In genomic region chr5:140108093-140109049, GRCh38 we compare ENCODE assay signal across 8 cellular contexts. TPM values are rescaled to one million over a fixed set of nuclear protein-coding genes. Genes with fewer than 3 reads are reported as not detected.
DNase-seq lines count a peak whose midpoint lies in the region; ATAC-seq and TF ChIP-seq lines count a peak whose summit lies in the region.

No MANE protein-coding gene starts in this region.

- peak overlapping the region; percentile 81 for H3K4me3 Mint-ChIP-seq in Calu3 (ENCODE audit: low read depth, unreplicated experiment)
- H3K4me3 Mint-ChIP-seq in activated CD8-positive, alpha-beta T cell treated with anti-CD3 and anti-CD28 coated beads for 36 hours, result peak overlapping the region; percentile 99
- peak overlapping the region; percentile 91 for H3K4me3 Mint-ChIP-seq in neural crest cell

- WGBS in esophagus, 2 donors, result 6% methylated on average over 35 to 53 of the region's 53 CpGs

- H3K9me3 Mint-ChIP-seq in Calu3 (ENCODE audit: low read depth, unreplicated experiment) (no peaks in the 10 kb centered on the region), neural crest cell (no peaks in the 10 kb centered on the region)
- H3K9me3 Mint-ChIP-seq in activated CD8-positive, alpha-beta T cell treated with anti-CD3 and anti-CD28 coated beads for 36 hours, result no peaks in the 10 kb centered on the region

- peak overlapping the region; percentile 96 to 97 for H3K27ac ChIP-seq in esophagus (ENCODE audit: low read depth in 2 of 2, low read length in 1 of 2)

- peak overlapping the region; percentile 76 to 78 for H3K4me3 ChIP-seq in esophagus (ENCODE audit: low read depth in 1 of 2, low read length in 2 of 2)

- CTCF ChIA-PET in Calu3 (lab: Charles Lee), result interaction anchor here (0.6 to 2.3 kb wide), 6 partner anchors 8 to 66 kb away, joined by 3 to 6 read pairs (median 4); no protein-coding TSS in a partner anchor
- CTCF ChIA-PET in activated CD8-positive, alpha-beta T cell treated with anti-CD3 and anti-CD28 coated beads for 36 hours (lab: Charles Lee), result interaction anchor here (0.8 to 3.3 kb wide), 8 partner anchors 10 to 140 kb away, joined by 3 to 12 read pairs (median 5); no protein-coding TSS in a partner anchor

- no peaks in the 10 kb centered on the region for H3K27me3 ChIP-seq in esophagus (ENCODE audit: control insufficient read depth in 1 of 2, insufficient read depth in 2 of 2, low read length in 2 of 2)

- peaks cover 37% of the 10 kb centered on the region for H3K4me1 Mint-ChIP-seq in Calu3 (ENCODE audit: low read depth, unreplicated experiment)
- H3K4me1 Mint-ChIP-seq in activated CD8-positive, alpha-beta T cell treated with anti-CD3 and anti-CD28 coated beads for 36 hours (ENCODE audit: low read depth), result peaks cover 46% of the 10 kb centered on the region
- H3K4me1 Mint-ChIP-seq in neural crest cell, result peaks cover 30% of the 10 kb centered on the region

- H3K9me3 ChIP-seq in esophagus (ENCODE audit: control insufficient read depth in 2 of 2, insufficient read depth in 1 of 2, low read depth in 1 of 2, low read length in 1 of 2), result no peaks in the 10 kb centered on the region

- no peaks in the 10 kb centered on the region for H3K36me3 ChIP-seq in esophagus (ENCODE audit: control insufficient read depth in 2 of 2, insufficient read depth in 2 of 2, low read length in 1 of 2)

- peak; percentile 92 for DNase-seq in Calu3
- DNase-seq in HT-29 (ENCODE audit: low spot score), result peak; percentile 50
- DNase-seq in activated CD8-positive, alpha-beta T cell treated with anti-CD3 and anti-CD28 coated beads for 36 hours, result peak; percentile 43
- peak; percentile 12 for DNase-seq in neural crest cell (ENCODE audit: low read depth, low spot score)
- DNase-seq in NCI-H2029 (lab: John Stamatoyannopoulos, UW), result no peak

- peaks cover 52% of the 10 kb centered on the region for H3K27me3 Mint-ChIP-seq in Calu3 (ENCODE audit: unreplicated experiment)
- peaks cover 22% of the 10 kb centered on the region for H3K27me3 Mint-ChIP-seq in activated CD8-positive, alpha-beta T cell treated with anti-CD3 and anti-CD28 coated beads for 36 hours
- peaks cover 99% of the 10 kb centered on the region for H3K27me3 Mint-ChIP-seq in neural crest cell (ENCODE audit: low read depth)

- intact Hi-C loops in Calu3 (cut with micrococcal nuclease; ENCODE audit: unreplicated experiment), result no loop called here
- intact Hi-C loops in activated CD8-positive, alpha-beta T cell treated with anti-CD3 and anti-CD28 coated beads for 36 hours (cut with micrococcal nuclease), result no loop called here

- H3K36me3 Mint-ChIP-seq in Calu3 (ENCODE audit: insufficient read depth, unreplicated experiment) (peaks cover 35% of the 10 kb centered on the region), neural crest cell (ENCODE audit: low read depth) (no peaks in the 10 kb centered on the region)
- peaks cover 2% of the 10 kb centered on the region for H3K36me3 Mint-ChIP-seq in activated CD8-positive, alpha-beta T cell treated with anti-CD3 and anti-CD28 coated beads for 36 hours (ENCODE audit: low read depth)

- TF ChIP-seq CTCF in Calu3 (IDR thresholded peaks at IDR 0.05; ENCODE audit: unreplicated experiment) (no peak), neural crest cell (conservative IDR thresholded peaks at IDR 0.05) (no peak)
- TF ChIP-seq CTCF in activated CD8-positive, alpha-beta T cell treated with anti-CD3 and anti-CD28 coated beads for 36 hours (IDR thresholded peaks at IDR 0.05), result no peak

- POLR2A ChIA-PET in activated CD8-positive, alpha-beta T cell treated with anti-CD3 and anti-CD28 coated beads for 36 hours (lab: Charles Lee), result interaction anchor here (1.0 to 1.3 kb wide), 2 partner anchors 16 to 27 kb away, joined by 3 read pairs; no protein-coding TSS in a partner anchor

- no peak for ATAC-seq in activated CD8-positive, alpha-beta T cell treated with anti-CD3 and anti-CD28 coated beads for 36 hours
- ATAC-seq in HG02610 (IDR thresholded peaks at IDR 0.05; ENCODE audit: unreplicated experiment) (no peak), HG02884 (IDR thresholded peaks at IDR 0.05; ENCODE audit: unreplicated experiment) (no peak)

- H3K4me1 ChIP-seq in esophagus (ENCODE audit: control insufficient read depth in 2 of 2, insufficient read depth in 2 of 2, low read length in 1 of 2), result peaks cover 3 to 8% of the 10 kb centered on the region in 2 donors

- BruUV-seq in Calu3 (replicated peaks; lab: Mats Ljungman, UMichigan), result no TSS peak

- H3K27ac Mint-ChIP-seq in Calu3 (ENCODE audit: unreplicated experiment) (peak overlapping the region; percentile 57), neural crest cell (ENCODE audit: unreplicated experiment) (no peak overlapping the region)
- peak overlapping the region; percentile 91 for H3K27ac Mint-ChIP-seq in activated CD8-positive, alpha-beta T cell treated with anti-CD3 and anti-CD28 coated beads for 36 hours

RNA-seq across cellular contexts. Expression of gene PURA, which starts 5.5 kb away (rescaled TPM):
- 16.2 and 16.7 TPM in 2 replicates for total RNA-seq in Calu3 (2022)
- total RNA-seq in HT-29 (2014; rRNA removed; shearing (Covaris generic)), result 9.9 and 11.3 TPM in 2 replicates
- 1 to 10 TPM; 8.2 to 9.2 TPM for total RNA-seq in activated CD8-positive, alpha-beta T cell treated with anti-CD3 and anti-CD28 coated beads for 36 hours
- 1 to 10 TPM; 2.7 to 3.4 TPM for polyA plus RNA-seq in esophagus
- total RNA-seq in neural crest cell, result 5.5 and 5.7 TPM in 2 replicates

RNA-seq across cellular contexts. Expression of gene IGIP, which starts 17.4 kb away (rescaled TPM):
- total RNA-seq in Calu3 (2022), result 5.9 and 6.2 TPM in 2 replicates
- total RNA-seq in HT-29 (2014; rRNA removed; shearing (Covaris generic)), result 1.1 and 1.7 TPM in 2 replicates
- total RNA-seq in activated CD8-positive, alpha-beta T cell treated with anti-CD3 and anti-CD28 coated beads for 36 hours, result 1 to 10 TPM; 1.3 to 1.5 TPM
- polyA plus RNA-seq in esophagus, result 1 to 10 TPM; 2.3 to 3.8 TPM
- 1.1 and 1.4 TPM in 2 replicates for total RNA-seq in neural crest cell
